Comparison of ENCODE assay signal across 15 cellular contexts in genomic region chr1:32764826-32765545, GRCh38. TPM values are rescaled to one million over a fixed set of nuclear protein-coding genes. Genes with fewer than 3 reads are reported as not detected.
DNase-seq lines count a peak whose midpoint lies in the region; ATAC-seq, FAIRE-seq and TF ChIP-seq lines count a peak whose summit lies in the region.
"Had no signal": no experiment of that assay in that cellular context is flagged by ENCODE, and none has a peak within 500 bp of the region (broad histone marks: within the 10 kb centered on the region; RNA-seq: fewer than 3 reads in every experiment).

No MANE protein-coding gene starts in this region.

- H3K27me3 ChIP-seq in ectodermal cell (ENCODE audit: control insufficient read depth, insufficient read depth, low read length, poor library complexity, severe bottlenecking) (no peaks in the 10 kb centered on the region), neural progenitor cell (no peaks in the 10 kb centered on the region)
- H3K27me3 ChIP-seq: ascending aorta, heart left ventricle had no signal

- FAIRE-seq in D721Med (lab: Jason Lieb, UNC): no peak

- POLR2A ChIA-PET in activated CD8-positive, alpha-beta T cell treated with anti-CD3 and anti-CD28 coated beads for 36 hours (lab: Charles Lee): interaction anchor here (0.8 to 1.6 kb wide), 2 partner anchors 8 to 9 kb away, joined by 3 to 5 read pairs; no protein-coding TSS in a partner anchor

- H3K27ac ChIP-seq in ectodermal cell (ENCODE audit: insufficient read depth, low read depth, low read length, poor library complexity, severe bottlenecking) (no peak overlapping the region), neural progenitor cell (no peak overlapping the region)
- H3K27ac ChIP-seq: ascending aorta, GM23248, heart left ventricle had no signal

- whole genome bisulfite sequencing in ectodermal cell, 2 experiments: 49 to 56% methylated on average over 6 of the region's 6 CpGs

- H3K36me3 Mint-ChIP-seq in neural progenitor cell: peaks cover 11% of the 10 kb centered on the region
- H3K36me3 Mint-ChIP-seq in activated CD8-positive, alpha-beta T cell treated with anti-CD3 and anti-CD28 coated beads for 36 hours (ENCODE audit: low read depth): no peaks in the 10 kb centered on the region
- H3K36me3 Mint-ChIP-seq: memory B cell had no signal

- TF ChIP-seq CTCF in GM10266 (IDR thresholded peaks at IDR 0.05; ENCODE audit: control insufficient read depth, insufficient read depth, low read depth, missing control alignments) (no peak), neural progenitor cell (IDR thresholded peaks at IDR 0.05) (no peak), D721Med (IDR thresholded peaks at IDR 0.05; ENCODE audit: insufficient read depth, missing control alignments) (no peak)
- TF ChIP-seq CTCF in activated CD8-positive, alpha-beta T cell treated with anti-CD3 and anti-CD28 coated beads for 36 hours (IDR thresholded peaks at IDR 0.05): no peak

- H2AFZ ChIP-seq in neural progenitor cell (replicated peaks): no peak overlapping the region
- H2AFZ ChIP-seq: GM23248 had no signal

- H3K4me3 Mint-ChIP-seq in neural progenitor cell: peak overlapping the region; percentile 74
- H3K4me3 Mint-ChIP-seq in activated CD8-positive, alpha-beta T cell treated with anti-CD3 and anti-CD28 coated beads for 36 hours: no peak overlapping the region
- H3K4me3 Mint-ChIP-seq: memory B cell; stimulated activated naive CD8-positive, alpha-beta T cell treated with anti-CD3 and anti-CD28 coated beads, Interleukin-15, Interleukin-2, amounts not matched to agents 100 ng/mL and 50 ng/mL, for 24 hours had no signal

- H3K9me3 ChIP-seq in ectodermal cell (ENCODE audit: control insufficient read depth, low read length) (no peaks in the 10 kb centered on the region), neural progenitor cell (ENCODE audit: low read depth) (no peaks in the 10 kb centered on the region)
- H3K9me3 ChIP-seq: ascending aorta, heart left ventricle had no signal

- no peak overlapping the region for H3K27ac Mint-ChIP-seq in neural progenitor cell
- H3K27ac Mint-ChIP-seq in activated CD8-positive, alpha-beta T cell treated with anti-CD3 and anti-CD28 coated beads for 36 hours: no peak overlapping the region
- H3K27ac Mint-ChIP-seq: memory B cell; stimulated activated naive CD8-positive, alpha-beta T cell treated with anti-CD3 and anti-CD28 coated beads, Interleukin-15, Interleukin-2, amounts not matched to agents 100 ng/mL and 50 ng/mL, for 24 hours had no signal

- peaks cover 60% of the 10 kb centered on the region for H3K4me1 Mint-ChIP-seq in neural progenitor cell
- H3K4me1 Mint-ChIP-seq in activated CD8-positive, alpha-beta T cell treated with anti-CD3 and anti-CD28 coated beads for 36 hours (ENCODE audit: low read depth): peaks cover 15% of the 10 kb centered on the region
- H3K4me1 Mint-ChIP-seq: memory B cell had no signal

- DNase-seq in GM10266 (ENCODE audit: extremely low spot score) (peak; percentile 8), NCI-H2171 treated with DMSO at 0.1 percent for 48 hours (lab: John Stamatoyannopoulos, UW) (peak; percentile 94), neural progenitor cell (ENCODE audit: low spot score) (no peak), NCI-H2196 (lab: John Stamatoyannopoulos, UW; ENCODE audit: unreplicated experiment) (no peak), D721Med (ENCODE audit: insufficient read length, low spot score) (no peak), UCSD-AML1 (lab: John Stamatoyannopoulos, UW; ENCODE audit: unreplicated experiment) (no peak)
- DNase-seq in activated CD8-positive, alpha-beta T cell treated with anti-CD3 and anti-CD28 coated beads for 36 hours: no peak
- DNase-seq: GM23248; heart left ventricle; stimulated activated CD4-positive, alpha-beta T cell treated with anti-CD3 and anti-CD28 coated beads, Interleukin-2, amount 100 ng/mL, for 48 hours had no signal

- CTCF ChIA-PET in activated CD8-positive, alpha-beta T cell treated with anti-CD3 and anti-CD28 coated beads for 36 hours (lab: Charles Lee): interaction anchor here (3.7 to 5.1 kb wide), 2 partner anchors 9 to 53 kb away, joined by 21 to 36 read pairs; no protein-coding TSS in a partner anchor

- peak overlapping the region; percentile 72 for H3K4me2 ChIP-seq in neural progenitor cell

- peaks cover 51% of the 10 kb centered on the region for H3K4me1 ChIP-seq in ectodermal cell (ENCODE audit: control insufficient read depth, insufficient read depth, low read length)
- H3K4me1 ChIP-seq in neural progenitor cell: peaks cover 38% of the 10 kb centered on the region

- no peaks in the 10 kb centered on the region for H3K9me3 Mint-ChIP-seq in neural progenitor cell
- H3K9me3 Mint-ChIP-seq in activated CD8-positive, alpha-beta T cell treated with anti-CD3 and anti-CD28 coated beads for 36 hours: no peaks in the 10 kb centered on the region
- H3K9me3 Mint-ChIP-seq: memory B cell; stimulated activated naive CD8-positive, alpha-beta T cell treated with anti-CD3 and anti-CD28 coated beads, Interleukin-15, Interleukin-2, amounts not matched to agents 100 ng/mL and 50 ng/mL, for 24 hours had no signal

- H3K79me2 ChIP-seq in neural progenitor cell (ENCODE audit: low read depth): peaks cover 54% of the 10 kb centered on the region

- H3K36me3 ChIP-seq in ectodermal cell (ENCODE audit: control insufficient read depth, insufficient read depth, low read length) (peaks cover 1% of the 10 kb centered on the region), neural progenitor cell (no peaks in the 10 kb centered on the region)

- peak overlapping the region; percentile 22 for H3K4me3 ChIP-seq in ectodermal cell (ENCODE audit: insufficient read depth, low read depth, low read length)
- H3K4me3 ChIP-seq in neural progenitor cell: peak overlapping the region; percentile 42
- H3K4me3 ChIP-seq: ascending aorta, GM23248, heart left ventricle had no signal

- peaks cover 4% of the 10 kb centered on the region for H3K27me3 Mint-ChIP-seq in neural progenitor cell (ENCODE audit: insufficient read depth, low read depth)
- no peaks in the 10 kb centered on the region for H3K27me3 Mint-ChIP-seq in activated CD8-positive, alpha-beta T cell treated with anti-CD3 and anti-CD28 coated beads for 36 hours
- H3K27me3 Mint-ChIP-seq: stimulated activated naive CD8-positive, alpha-beta T cell treated with anti-CD3 and anti-CD28 coated beads, Interleukin-15, Interleukin-2, amounts not matched to agents 100 ng/mL and 50 ng/mL, for 24 hours had no signal

- H3F3A ChIP-seq in neural progenitor cell (ENCODE audit: low read depth): peaks cover 33% of the 10 kb centered on the region

- peaks cover 82% of the 10 kb centered on the region for H4K20me1 ChIP-seq in neural progenitor cell (ENCODE audit: low read depth)

- no peak for ATAC-seq in activated CD8-positive, alpha-beta T cell treated with anti-CD3 and anti-CD28 coated beads for 36 hours
- ATAC-seq: heart left ventricle, Right ventricle myocardium inferior had no signal

- intact Hi-C loops in activated CD8-positive, alpha-beta T cell treated with anti-CD3 and anti-CD28 coated beads for 36 hours (cut with micrococcal nuclease): no loop called here

- no peak overlapping the region for H3K9ac ChIP-seq in neural progenitor cell
- H3K9ac ChIP-seq: GM23248 had no signal

RNA-seq across cellular contexts. Expression of gene YARS1, which starts 52.2 kb away (rescaled TPM):
- polyA plus RNA-seq in ectodermal cell (2013, experiment 1 of 4): 95.1 TPM
- polyA plus RNA-seq in ectodermal cell (2013, experiment 2 of 4): 112 TPM
- polyA plus RNA-seq in ectodermal cell (2013, experiment 3 of 4): 75.9 TPM
- 89.1 TPM for polyA plus RNA-seq in ectodermal cell (2013, experiment 4 of 4)
- total RNA-seq in neural progenitor cell (ENCODE audit: low replicate concordance): 38.2 and 61.5 TPM in 2 replicates
- 100 to 1,000 TPM; 231 to 238 TPM for total RNA-seq in activated CD8-positive, alpha-beta T cell treated with anti-CD3 and anti-CD28 coated beads for 36 hours

RNA-seq across cellular contexts. Expression of gene S100PBP, which starts 52.5 kb away (rescaled TPM):
- 55.4 TPM for polyA plus RNA-seq in ectodermal cell (2013, experiment 1 of 4)
- polyA plus RNA-seq in ectodermal cell (2013, experiment 2 of 4): 52.6 TPM
- 34.3 TPM for polyA plus RNA-seq in ectodermal cell (2013, experiment 3 of 4)
- polyA plus RNA-seq in ectodermal cell (2013, experiment 4 of 4): 36.8 TPM
- total RNA-seq in neural progenitor cell (ENCODE audit: low replicate concordance): 72.9 and 107 TPM in 2 replicates
- total RNA-seq in activated CD8-positive, alpha-beta T cell treated with anti-CD3 and anti-CD28 coated beads for 36 hours: 10 to 100 TPM; 25.7 to 27.3 TPM

Comparison
In these comparisons a context has a peak if more than half of its experiments do, and no peak if none do; other contexts are left out.
1. DNase-seq: peak in GM10266 (single experiment) and NCI-H2171 treated with DMSO at 0.1 percent for 48 hours (single experiment); none in neural progenitor cell (single experiment), NCI-H2196 (single experiment), D721Med (single experiment), activated CD8-positive, alpha-beta T cell treated with anti-CD3 and anti-CD28 coated beads for 36 hours (single experiment) and UCSD-AML1 (single experiment).